Comparison of ENCODE assay signal across 8 cellular contexts in genomic region chr17:67359960-67360817, GRCh38. TPM values are rescaled to one million over a fixed set of nuclear protein-coding genes. Genes with fewer than 3 reads are reported as not detected.
DNase-seq lines count a peak whose midpoint lies in the region; FAIRE-seq and TF ChIP-seq lines count a peak whose summit lies in the region.

No MANE protein-coding gene starts in this region.

- H3K27me3 Mint-ChIP-seq in astrocyte (ENCODE audit: low read depth, unreplicated experiment) = no peaks in the 10 kb centered on the region

- peaks cover 7% of the 10 kb centered on the region for H3K79me1 ChIP-seq in mesendoderm (ENCODE audit: low read length)

- H3K36me3 Mint-ChIP-seq in astrocyte (ENCODE audit: low read depth, unreplicated experiment) = peaks cover 8% of the 10 kb centered on the region

- H3K9me3 ChIP-seq in OCI-LY7 (ENCODE audit: low read length) = no peaks in the 10 kb centered on the region
- no peaks in the 10 kb centered on the region for H3K9me3 ChIP-seq in astrocyte (ENCODE audit: insufficient read depth, low read depth, low read length)
- H3K9me3 ChIP-seq in smooth muscle cell (replicated peaks; ENCODE audit: low read depth) = no peaks in the 10 kb centered on the region

- DNase-seq in NCI-H2227 (lab: John Stamatoyannopoulos, UW; ENCODE audit: unreplicated experiment) = peak; percentile 38
- DNase-seq in NCI-H2227 treated with DMSO at 0.1 percent for 48 hours (lab: John Stamatoyannopoulos, UW) = no peak
- DNase-seq in OCI-LY7 (ENCODE audit: low spot score) = peak; percentile 62
- no peak for DNase-seq in astrocyte (ENCODE audit: low read depth)
- DNase-seq in mesendoderm = peak; percentile 76
- no peak for DNase-seq in smooth muscle cell (lab: John Stamatoyannopoulos, UW; ENCODE audit: unreplicated experiment)
- DNase-seq in hypothalamus (lab: John Stamatoyannopoulos, UW) = no peak
- no peak for DNase-seq in amygdala (lab: John Stamatoyannopoulos, UW)

- H3K27me3 ChIP-seq in astrocyte (ENCODE audit: insufficient read depth, low read length) (no peaks in the 10 kb centered on the region), mesendoderm (ENCODE audit: insufficient read depth, low read length, poor library complexity) (no peaks in the 10 kb centered on the region), smooth muscle cell (ENCODE audit: low read depth) (no peaks in the 10 kb centered on the region)

- POLR2A ChIA-PET in OCI-LY7 (lab: Charles Lee) = no interaction called here

- no peak overlapping the region for H3K23ac ChIP-seq in mesendoderm (ENCODE audit: low read length)

- H3K4me1 Mint-ChIP-seq in astrocyte (ENCODE audit: low read depth, unreplicated experiment) = peaks cover 23% of the 10 kb centered on the region

- H3K27ac ChIP-seq in OCI-LY7 (ENCODE audit: low read depth, low read length, poor library complexity, severe bottlenecking) = peak overlapping the region; percentile 19
- H3K27ac ChIP-seq in astrocyte (ENCODE audit: low read depth, low read length) = no peak overlapping the region
- no peak overlapping the region for H3K27ac ChIP-seq in mesendoderm (ENCODE audit: low read depth, low read length)
- H3K27ac ChIP-seq in smooth muscle cell (ENCODE audit: low read depth) = no peak overlapping the region

- H3K4me3 Mint-ChIP-seq in astrocyte (ENCODE audit: unreplicated experiment) = no peak overlapping the region

- H3K9me2 ChIP-seq in OCI-LY7 (ENCODE audit: insufficient read depth, low read length) = no peaks in the 10 kb centered on the region

- no peak overlapping the region for H2BK15ac ChIP-seq in mesendoderm (replicated peaks; ENCODE audit: low read depth)

- WGBS in mesendoderm (ENCODE audit: extremely low coverage, insufficient coverage, low lambda C conversion rate) = no CpG with 5 or more reads among the region's 8 CpGs
- 90% methylated on average over 8 of the region's 8 CpGs for WGBS in smooth muscle cell (ENCODE audit: low lambda C conversion rate)

- H3K4me2 ChIP-seq in OCI-LY7 (ENCODE audit: low read length) (peak overlapping the region; percentile 20; the same call in 1 of the 2 replicates), astrocyte (ENCODE audit: low read length) (peak overlapping the region; percentile 6), mesendoderm (ENCODE audit: low read length) (no peak overlapping the region), smooth muscle cell (no peak overlapping the region)

- H4K8ac ChIP-seq in mesendoderm (ENCODE audit: low read depth, low read length) = no peak overlapping the region

- no peak overlapping the region for H3K4ac ChIP-seq in mesendoderm (ENCODE audit: low read depth, low read length)

- H3K18ac ChIP-seq in mesendoderm (ENCODE audit: low read length) = no peak overlapping the region

- no peak overlapping the region for H4K5ac ChIP-seq in mesendoderm (ENCODE audit: low read length)

- H4K20me1 ChIP-seq in OCI-LY7 (ENCODE audit: insufficient read depth, low read length) = peaks cover 31% of the 10 kb centered on the region
- H4K20me1 ChIP-seq in astrocyte (ENCODE audit: insufficient read depth, low read length) = peaks cover 82% of the 10 kb centered on the region
- peaks cover 95% of the 10 kb centered on the region for H4K20me1 ChIP-seq in smooth muscle cell (ENCODE audit: low read depth)

- H3K4me1 ChIP-seq in OCI-LY7 (ENCODE audit: insufficient read depth, low read length, poor library complexity, severe bottlenecking) (peaks cover 43% of the 10 kb centered on the region), astrocyte (ENCODE audit: insufficient read depth, low read length) (peaks cover 11% of the 10 kb centered on the region), mesendoderm (ENCODE audit: control insufficient read depth, low read depth, low read length) (no peaks in the 10 kb centered on the region), smooth muscle cell (ENCODE audit: low read depth) (peaks cover 11% of the 10 kb centered on the region)

- peak overlapping the region; percentile 51 for H3K27ac Mint-ChIP-seq in astrocyte (ENCODE audit: unreplicated experiment)

- H2BK120ac ChIP-seq in mesendoderm (ENCODE audit: low read depth, low read length) = no peak overlapping the region

- FAIRE-seq in astrocyte (lab: Jason Lieb, UNC) = no peak

- CTCF ChIA-PET in OCI-LY7 (lab: Charles Lee; ENCODE audit: unreplicated experiment) = interaction anchor here (0.6 to 0.7 kb wide), 2 partner anchors 14 to 16 kb away, joined by 3 read pairs; no protein-coding TSS in a partner anchor

- H3K79me2 ChIP-seq in OCI-LY7 (ENCODE audit: insufficient read depth, low read depth, low read length) (peaks cover 94% of the 10 kb centered on the region), astrocyte (ENCODE audit: insufficient read depth, low read length) (peaks cover 96% of the 10 kb centered on the region), mesendoderm (ENCODE audit: control insufficient read depth, insufficient read depth, low read length) (peaks cover 55% of the 10 kb centered on the region), smooth muscle cell (ENCODE audit: low read depth) (peaks cover 91% of the 10 kb centered on the region)

- H2AFZ ChIP-seq in OCI-LY7 (ENCODE audit: low read length) = no peak overlapping the region
- no peak overlapping the region for H2AFZ ChIP-seq in astrocyte (ENCODE audit: low read depth, low read length)
- H2AFZ ChIP-seq in smooth muscle cell (ENCODE audit: low read depth) = no peak overlapping the region

- H3F3A ChIP-seq in smooth muscle cell (ENCODE audit: low read depth) = no peaks in the 10 kb centered on the region

- H3K9ac ChIP-seq in astrocyte (ENCODE audit: low read length) (no peak overlapping the region), mesendoderm (ENCODE audit: low read length) (no peak overlapping the region), smooth muscle cell (ENCODE audit: low read depth) (no peak overlapping the region)

- BruUV-seq in OCI-LY7 (replicated peaks; lab: Mats Ljungman, UMichigan) = no TSS peak

- H3K9me3 Mint-ChIP-seq in astrocyte (ENCODE audit: unreplicated experiment) = no peaks in the 10 kb centered on the region

- no peak overlapping the region for H3K56ac ChIP-seq in mesendoderm (ENCODE audit: low read length)

- intact Hi-C loops in OCI-LY7 (cut with micrococcal nuclease; ENCODE audit: unreplicated experiment) = no loop called here

- TF ChIP-seq CTCF in OCI-LY7 (conservative IDR thresholded peaks at IDR 0.05; ENCODE audit: low read length) (peak; percentile 86), astrocyte (IDR thresholded peaks at IDR 0.05; ENCODE audit: insufficient read depth, low read depth, low read length) (peak; percentile 37), smooth muscle cell (IDR thresholded peaks at IDR 0.05; ENCODE audit: borderline replicate concordance, insufficient read depth, poor library complexity, severe bottlenecking) (no peak)

- H2BK5ac ChIP-seq in mesendoderm (ENCODE audit: low read length) = no peak overlapping the region

- H3K4me3 ChIP-seq in OCI-LY7 (ENCODE audit: low read depth, low read length, poor library complexity, severe bottlenecking) (no peak overlapping the region), astrocyte (ENCODE audit: insufficient read depth, low read depth, low read length) (no peak overlapping the region), mesendoderm (ENCODE audit: low read length) (no peak overlapping the region), smooth muscle cell (no peak overlapping the region)

- H2AK5ac ChIP-seq in mesendoderm (ENCODE audit: low read length) = no peak overlapping the region

- peaks cover 79% of the 10 kb centered on the region for H3K36me3 ChIP-seq in OCI-LY7 (ENCODE audit: insufficient read depth, low read length)
- H3K36me3 ChIP-seq in astrocyte (ENCODE audit: insufficient read depth, low read length) = peaks cover 27% of the 10 kb centered on the region
- H3K36me3 ChIP-seq in mesendoderm (ENCODE audit: control insufficient read depth, insufficient read depth, low read length) = no peaks in the 10 kb centered on the region
- H3K36me3 ChIP-seq in smooth muscle cell (ENCODE audit: low read depth) = peaks cover 12% of the 10 kb centered on the region

RNA-seq across cellular contexts. Expression of gene PSMD12, which starts 6.2 kb away (rescaled TPM):
- total RNA-seq in OCI-LY7 (2014; rRNA removed; shearing (Covaris generic)) = 15.0 and 20.0 TPM in 2 replicates
- 54.5 and 62.8 TPM in 2 replicates for total RNA-seq in OCI-LY7 (2022)
- total RNA-seq in astrocyte = 67.6 and 74.1 TPM in 2 replicates
- 86.5 TPM for polyA plus RNA-seq in mesendoderm (2013, experiment 1 of 2)
- 87.8 TPM for polyA plus RNA-seq in mesendoderm (2013, experiment 2 of 2)
- total RNA-seq in smooth muscle cell = 34.7 and 48.4 TPM in 2 replicates
- polyA plus RNA-seq in smooth muscle cell = 51.7 and 65.9 TPM in 2 replicates

RNA-seq across cellular contexts. Expression of gene PITPNC1, which starts 16.9 kb away (rescaled TPM):
- total RNA-seq in OCI-LY7 (2014; rRNA removed; shearing (Covaris generic)) = 13.3 and 14.3 TPM in 2 replicates
- total RNA-seq in OCI-LY7 (2022) (20.1 and 21.1 TPM in 2 replicates), astrocyte (10.1 and 12.4 TPM in 2 replicates), smooth muscle cell (5.8 and 9.6 TPM in 2 replicates)
- polyA plus RNA-seq in mesendoderm (2013, experiment 1 of 2) = 54.2 TPM
- 52.1 TPM for polyA plus RNA-seq in mesendoderm (2013, experiment 2 of 2)
- polyA plus RNA-seq in smooth muscle cell = 12.5 and 17.4 TPM in 2 replicates

Comparison
In these comparisons a context has a peak if more than half of its experiments do, and no peak if none do; other contexts are left out.
1. DNase-seq: peak in NCI-H2227 (single experiment), OCI-LY7 (single experiment) and mesendoderm (single experiment); none in NCI-H2227 treated with DMSO at 0.1 percent for 48 hours (single experiment), astrocyte (single experiment), smooth muscle cell (single experiment), hypothalamus (0 of 51) and amygdala (0 of 56).
2. H3K4me2 ChIP-seq: peak in OCI-LY7 (single experiment) and astrocyte (single experiment); none in mesendoderm (single experiment) and smooth muscle cell (single experiment).